Comparison of ENCODE assay signal across 19 cellular contexts in genomic region chr2:120379916-120380893, GRCh38. TPM values are rescaled to one million over a fixed set of nuclear protein-coding genes. Genes with fewer than 3 reads are reported as not detected.
DNase-seq lines count a peak whose midpoint lies in the region; ATAC-seq, FAIRE-seq and TF ChIP-seq lines count a peak whose summit lies in the region.
"Had no signal": no experiment of that assay in that cellular context is flagged by ENCODE, and none has a peak within 500 bp of the region (broad histone marks: within the 10 kb centered on the region; RNA-seq: fewer than 3 reads in every experiment).

No MANE protein-coding gene starts in this region.

- ATAC-seq in activated CD8-positive, alpha-beta T cell treated with anti-CD3 and anti-CD28 coated beads for 36 hours, result no peak
- no peak for ATAC-seq in activated CD8-positive, alpha-beta T cell treated with anti-CD3 and anti-CD28 coated beads, Interleukin-2, amount 10 ng/mL, durations not matched to agents 7 days and 5 days
- ATAC-seq: right cardiac atrium, WTC11 had no signal

- no peaks in the 10 kb centered on the region for H3K36me3 Mint-ChIP-seq in activated CD8-positive, alpha-beta T cell treated with anti-CD3 and anti-CD28 coated beads for 36 hours (ENCODE audit: low read depth)
- no peaks in the 10 kb centered on the region for H3K36me3 Mint-ChIP-seq in activated CD8-positive, alpha-beta T cell treated with anti-CD3 and anti-CD28 coated beads, Interleukin-2, amount 10 ng/mL, durations not matched to agents 7 days and 5 days (ENCODE audit: low read depth)
- H3K36me3 Mint-ChIP-seq: WTC11 had no signal

- no peak overlapping the region for H3K4me3 Mint-ChIP-seq in activated CD8-positive, alpha-beta T cell treated with anti-CD3 and anti-CD28 coated beads for 36 hours
- H3K4me3 Mint-ChIP-seq in activated CD8-positive, alpha-beta T cell treated with anti-CD3 and anti-CD28 coated beads, Interleukin-2, amount 10 ng/mL, durations not matched to agents 7 days and 5 days, result no peak overlapping the region
- H3K4me3 Mint-ChIP-seq: WTC11 had no signal

- H3K27ac Mint-ChIP-seq in activated CD8-positive, alpha-beta T cell treated with anti-CD3 and anti-CD28 coated beads for 36 hours, result no peak overlapping the region
- no peak overlapping the region for H3K27ac Mint-ChIP-seq in activated CD8-positive, alpha-beta T cell treated with anti-CD3 and anti-CD28 coated beads, Interleukin-2, amount 10 ng/mL, durations not matched to agents 7 days and 5 days
- H3K27ac Mint-ChIP-seq: WTC11 had no signal

- no peaks in the 10 kb centered on the region for H3K36me3 ChIP-seq in kidney (ENCODE audit: control insufficient read depth in 1 of 2, insufficient read depth in 2 of 2, low read length in 2 of 2)

- DNase-seq in DMS79 treated with DMSO at 0.1 percent for 48 hours (lab: John Stamatoyannopoulos, UW), result peak; percentile 89
- DNase-seq in NCI-H146 (lab: John Stamatoyannopoulos, UW), result peak; percentile 52
- DNase-seq in NCI-H510A treated with DMSO at 0.1 percent for 48 hours (lab: John Stamatoyannopoulos, UW), result peak; percentile 93
- DNase-seq in kidney, result peak; percentile 53
- no peak for DNase-seq in activated CD8-positive, alpha-beta T cell treated with anti-CD3 and anti-CD28 coated beads for 36 hours
- DNase-seq in H4 (ENCODE audit: low spot score), result no peak
- no peak for DNase-seq in activated CD8-positive, alpha-beta T cell treated with anti-CD3 and anti-CD28 coated beads, Interleukin-2, amount 10 ng/mL, durations not matched to agents 7 days and 5 days
- DNase-seq in T-helper 1 cell, result no peak
- DNase-seq: activated gamma-delta T cell; mesenchymal stem cell; NCI-H2227 treated with DMSO at 0.1 percent for 48 hours; stimulated activated CD4-positive, alpha-beta T cell treated with anti-CD3 and anti-CD28 coated beads, Interleukin-1b, Interleukin-23, amount 100 ng/mL, for 48 hours; substantia nigra; SW 1271 had no signal

- H3K27me3 Mint-ChIP-seq in activated CD8-positive, alpha-beta T cell treated with anti-CD3 and anti-CD28 coated beads for 36 hours, result peaks cover 4% of the 10 kb centered on the region
- no peaks in the 10 kb centered on the region for H3K27me3 Mint-ChIP-seq in activated CD8-positive, alpha-beta T cell treated with anti-CD3 and anti-CD28 coated beads, Interleukin-2, amount 10 ng/mL, durations not matched to agents 7 days and 5 days (ENCODE audit: low read depth)

- H3K9ac ChIP-seq in kidney (ENCODE audit: low read length in 2 of 2), result no peak overlapping the region

- POLR2A ChIA-PET in activated CD8-positive, alpha-beta T cell treated with anti-CD3 and anti-CD28 coated beads for 36 hours (lab: Charles Lee), result no interaction called here
- POLR2A ChIA-PET in activated CD8-positive, alpha-beta T cell treated with anti-CD3 and anti-CD28 coated beads, Interleukin-2, amount 10 ng/mL, durations not matched to agents 7 days and 5 days (lab: Charles Lee), result no interaction called here

- H3K9me3 Mint-ChIP-seq in activated CD8-positive, alpha-beta T cell treated with anti-CD3 and anti-CD28 coated beads for 36 hours, result no peaks in the 10 kb centered on the region
- H3K9me3 Mint-ChIP-seq in activated CD8-positive, alpha-beta T cell treated with anti-CD3 and anti-CD28 coated beads, Interleukin-2, amount 10 ng/mL, durations not matched to agents 7 days and 5 days (ENCODE audit: insufficient read depth), result no peaks in the 10 kb centered on the region
- H3K9me3 Mint-ChIP-seq: WTC11 had no signal

- no peaks in the 10 kb centered on the region for H3K4me1 Mint-ChIP-seq in activated CD8-positive, alpha-beta T cell treated with anti-CD3 and anti-CD28 coated beads for 36 hours (ENCODE audit: low read depth)
- no peaks in the 10 kb centered on the region for H3K4me1 Mint-ChIP-seq in activated CD8-positive, alpha-beta T cell treated with anti-CD3 and anti-CD28 coated beads, Interleukin-2, amount 10 ng/mL, durations not matched to agents 7 days and 5 days (ENCODE audit: low read depth)

- no peaks in the 10 kb centered on the region for H3K9me3 ChIP-seq in kidney (ENCODE audit: control insufficient read depth in 1 of 2, low read length in 2 of 2)

- CTCF ChIA-PET in activated CD8-positive, alpha-beta T cell treated with anti-CD3 and anti-CD28 coated beads for 36 hours (lab: Charles Lee), result no interaction called here
- CTCF ChIA-PET in activated CD8-positive, alpha-beta T cell treated with anti-CD3 and anti-CD28 coated beads, Interleukin-2, amount 10 ng/mL, durations not matched to agents 7 days and 5 days (lab: Charles Lee), result no interaction called here

- intact Hi-C loops in kidney (cut with DNase I), result no loop called here
- intact Hi-C loops in activated CD8-positive, alpha-beta T cell treated with anti-CD3 and anti-CD28 coated beads for 36 hours (cut with micrococcal nuclease), result no loop called here

- H3K4me3 ChIP-seq in kidney (ENCODE audit: low read length in 2 of 2), result no peak overlapping the region
- H3K4me3 ChIP-seq: coronary artery had no signal

- no peak for TF ChIP-seq CTCF in kidney (IDR thresholded peaks at IDR 0.05; ENCODE audit: borderline replicate concordance, extremely low read depth, insufficient read depth)
- no peak for TF ChIP-seq CTCF in activated CD8-positive, alpha-beta T cell treated with anti-CD3 and anti-CD28 coated beads for 36 hours (IDR thresholded peaks at IDR 0.05)

- no peak for FAIRE-seq in kidney (lab: Jason Lieb, UNC)
- FAIRE-seq: GM19239 had no signal

- no peaks in the 10 kb centered on the region for H3K4me1 ChIP-seq in kidney (ENCODE audit: control insufficient read depth in 1 of 2, insufficient read depth in 1 of 2, low read depth in 1 of 2, low read length in 2 of 2)

- H3K27ac ChIP-seq in kidney (ENCODE audit: low read depth in 2 of 2, low read length in 2 of 2), result no peak overlapping the region
- H3K27ac ChIP-seq: coronary artery had no signal

RNA-seq across cellular contexts. Expression of gene INHBB, which starts 34.3 kb away (rescaled TPM):
- 3.7 TPM for total RNA-seq in kidney
- polyA plus RNA-seq in kidney (ENCODE audit: insufficient read depth, low read depth, low replicate concordance), result 0.49 TPM
- not detected for total RNA-seq in activated CD8-positive, alpha-beta T cell treated with anti-CD3 and anti-CD28 coated beads for 36 hours
- total RNA-seq in H4 (2014; rRNA removed; shearing (Covaris generic)), result 0.31 and 0.66 TPM in 2 replicates
- not detected for total RNA-seq in activated CD8-positive, alpha-beta T cell treated with anti-CD3 and anti-CD28 coated beads, Interleukin-2, amount 10 ng/mL, durations not matched to agents 7 days and 5 days
- polyA plus RNA-seq: neural cell had no signal

Comparison
In these comparisons a context has a peak if more than half of its experiments do, and no peak if none do; other contexts are left out.
1. DNase-seq: peak in DMS79 treated with DMSO at 0.1 percent for 48 hours (single experiment), NCI-H146 (single experiment), NCI-H510A treated with DMSO at 0.1 percent for 48 hours (single experiment) and kidney (single experiment); none in activated CD8-positive, alpha-beta T cell treated with anti-CD3 and anti-CD28 coated beads for 36 hours (single experiment), H4 (single experiment), activated CD8-positive, alpha-beta T cell treated with anti-CD3 and anti-CD28 coated beads, Interleukin-2, amount 10 ng/mL, durations not matched to agents 7 days and 5 days (single experiment) and T-helper 1 cell (0 of 5).